14 cellular contexts compared by ENCODE assay signal in genomic region chr10:30862486-30862885, GRCh38.
DNase-seq lines count a peak whose midpoint lies in the region; ATAC-seq and TF ChIP-seq lines count a peak whose summit lies in the region.
"Had no signal": no experiment of that assay in that cellular context is flagged by ENCODE, and none has a peak within 500 bp of the region (broad histone marks: within the 10 kb centered on the region; RNA-seq: fewer than 3 reads in every experiment).

No MANE protein-coding gene starts in this region.

- H2BK5ac ChIP-seq in mesenchymal stem cell (ENCODE audit: low read depth, low read length, poor library complexity, severe bottlenecking) = no peak overlapping the region

- H3K14ac ChIP-seq in mesenchymal stem cell (ENCODE audit: low read length in 2 of 2) = no peak overlapping the region

- no peak for ATAC-seq in T-cell (replicated peaks in 1 of 4)
- ATAC-seq in GM18861 (IDR thresholded peaks at IDR 0.05; ENCODE audit: unreplicated experiment) = no peak
- ATAC-seq: activated naive CD4-positive, alpha-beta T cell treated with anti-CD3 and anti-CD28 coated beads, Interleukin-2, amount 50 U/mL, for 72 hours; HepG2 had no signal

- no peaks in the 10 kb centered on the region for H3K4me1 Mint-ChIP-seq in T-cell
- H3K4me1 Mint-ChIP-seq: endodermal cell had no signal

- no CpG with 5 or more reads among the region's 2 CpGs for WGBS in mesenchymal stem cell

- H2AK5ac ChIP-seq in mesenchymal stem cell (ENCODE audit: low read length, severe bottlenecking) = no peak overlapping the region

- peaks cover 10% of the 10 kb centered on the region for H3K36me3 Mint-ChIP-seq in T-cell
- H3K36me3 Mint-ChIP-seq: activated naive CD4-positive, alpha-beta T cell treated with anti-CD3 and anti-CD28 coated beads, Interleukin-2, amount 50 U/mL, for 72 hours had no signal

- peak overlapping the region in 1 of 2 experiments; percentile 77 for H2BK12ac ChIP-seq in mesenchymal stem cell (ENCODE audit: low read length in 2 of 2)

- no peaks in the 10 kb centered on the region for H3K9me3 ChIP-seq in mesenchymal stem cell (ENCODE audit: control insufficient read depth, low read length)

- TF ChIP-seq CTCF in HL-60 (IDR thresholded peaks at IDR 0.05; ENCODE audit: insufficient read depth, low read length) = no peak

- H2BK15ac ChIP-seq in mesenchymal stem cell (ENCODE audit: low read depth, poor library complexity, severe bottlenecking) = no peak overlapping the region

- no peak overlapping the region for H3K23ac ChIP-seq in mesenchymal stem cell (ENCODE audit: low read length in 2 of 2)

- H4K8ac ChIP-seq in mesenchymal stem cell (ENCODE audit: low read length) = no peak overlapping the region

- H4K91ac ChIP-seq in mesenchymal stem cell (ENCODE audit: low read length) = no peak overlapping the region

- no peak overlapping the region for H3K4me3 Mint-ChIP-seq in T-cell
- H3K4me3 Mint-ChIP-seq: CD4-positive, alpha-beta T cell; endodermal cell had no signal

- H2BK120ac ChIP-seq in mesenchymal stem cell (ENCODE audit: low read depth, low read length) = peak overlapping the region; percentile 21

- POLR2A ChIA-PET in T-cell (lab: Charles Lee) = no interaction called here

- no peak overlapping the region for H3K4me3 ChIP-seq in HL-60 (replicated peaks; ENCODE audit: insufficient read depth, low read length)
- no peak overlapping the region for H3K4me3 ChIP-seq in mesenchymal stem cell (ENCODE audit: insufficient read depth in 1 of 2, low read depth in 1 of 2, low read length in 2 of 2)

- no peaks in the 10 kb centered on the region for H3K4me1 ChIP-seq in mesenchymal stem cell (ENCODE audit: control insufficient read depth, insufficient read depth, low read depth, low read length)

- H3K27me3 ChIP-seq in HL-60 (ENCODE audit: insufficient read depth, poor library complexity, severe bottlenecking) = no peaks in the 10 kb centered on the region
- H3K27me3 ChIP-seq in mesenchymal stem cell (ENCODE audit: control insufficient read depth in 1 of 2, insufficient read depth in 1 of 2, low read length in 2 of 2) = no peaks in the 10 kb centered on the region

- peak overlapping the region; percentile 71 for H3K9ac ChIP-seq in mesenchymal stem cell (ENCODE audit: low read length)

- H2AFZ ChIP-seq in mesenchymal stem cell (ENCODE audit: low read depth, low read length) = no peak overlapping the region

- no peak overlapping the region for H3K27ac Mint-ChIP-seq in T-cell
- H3K27ac Mint-ChIP-seq: activated naive CD4-positive, alpha-beta T cell treated with anti-CD3 and anti-CD28 coated beads, Interleukin-2, amount 50 U/mL, for 72 hours; CD4-positive, alpha-beta T cell; endodermal cell had no signal

- H3K27me3 Mint-ChIP-seq in T-cell = no peaks in the 10 kb centered on the region
- H3K27me3 Mint-ChIP-seq: CD4-positive, alpha-beta T cell had no signal

- no peaks in the 10 kb centered on the region for H3K9me3 Mint-ChIP-seq in T-cell
- H3K9me3 Mint-ChIP-seq: activated naive CD4-positive, alpha-beta T cell treated with anti-CD3 and anti-CD28 coated beads, Interleukin-2, amount 50 U/mL, for 72 hours; CD4-positive, alpha-beta T cell; endodermal cell had no signal

- H3K36me3 ChIP-seq in mesenchymal stem cell (ENCODE audit: control insufficient read depth in 1 of 2, insufficient read depth in 2 of 2, low read depth in 1 of 2, low read length in 2 of 2) = no peaks in the 10 kb centered on the region

- no peaks in the 10 kb centered on the region for H3K79me1 ChIP-seq in mesenchymal stem cell (replicated peaks; ENCODE audit: low read length, poor library complexity, severe bottlenecking)

- H3K27ac ChIP-seq in HL-60 (replicated peaks) (peak overlapping the region; percentile 87), mesenchymal stem cell (ENCODE audit: low read length, poor library complexity, severe bottlenecking) (no peak overlapping the region)

- CTCF ChIA-PET in T-cell (lab: Charles Lee) = no interaction called here

- H3K18ac ChIP-seq in mesenchymal stem cell (ENCODE audit: low read depth in 1 of 2, low read length in 2 of 2) = peak overlapping the region in 1 of 2 experiments; percentile 11

- H3K4ac ChIP-seq in mesenchymal stem cell (ENCODE audit: low read depth in 1 of 2, low read length in 2 of 2) = no peak overlapping the region

- DNase-seq in AG08395 (ENCODE audit: low spot score) (peak; percentile 64), HL-60 (ENCODE audit: low read depth in 1 of 2, low spot score in 1 of 2) (peak; percentile 62 to 97), amniotic stem cell (lab: John Stamatoyannopoulos, UW) (peak; percentile 25), mesenchymal stem cell (peak; percentile 93), NCI-H82 (lab: John Stamatoyannopoulos, UW) (no peak), T-cell (no peak), anterior cingulate cortex (lab: John Stamatoyannopoulos, UW) (no peak)
- DNase-seq: CD4-positive, alpha-beta T cell; endodermal cell; left cardiac atrium; NCI-H345 had no signal

- H3K4me2 ChIP-seq in mesenchymal stem cell (ENCODE audit: low read length, poor library complexity, severe bottlenecking) = no peak overlapping the region

Comparison
In these comparisons a context has a peak if more than half of its experiments do, and no peak if none do; other contexts are left out.
1. DNase-seq: peak in AG08395 (single experiment), HL-60 (2 of 2), amniotic stem cell (single experiment) and mesenchymal stem cell (single experiment); none in NCI-H82 (single experiment), T-cell (0 of 34) and anterior cingulate cortex (0 of 58).